Comparison of ENCODE assay signal across 10 cellular contexts in genomic region chr15:90814193-90814811, GRCh38. TPM values are rescaled to one million over a fixed set of nuclear protein-coding genes. Genes with fewer than 3 reads are reported as not detected.
DNase-seq lines count a peak whose midpoint lies in the region; ATAC-seq and TF ChIP-seq lines count a peak whose summit lies in the region.
"Had no signal": no experiment of that assay in that cellular context is flagged by ENCODE, and none has a peak within 500 bp of the region (broad histone marks: within the 10 kb centered on the region; RNA-seq: fewer than 3 reads in every experiment).

No MANE protein-coding gene starts in this region.

- H3K36me3 ChIP-seq in GM23338 (ENCODE audit: insufficient read depth) (peaks cover 16% of the 10 kb centered on the region), mesenchymal stem cell (ENCODE audit: control insufficient read depth in 1 of 2, insufficient read depth in 2 of 2, low read depth in 1 of 2, low read length in 2 of 2) (no peaks in the 10 kb centered on the region)

- no peak overlapping the region for H3K14ac ChIP-seq in mesenchymal stem cell (ENCODE audit: low read length in 2 of 2)

- H3K27me3 Mint-ChIP-seq in GM23338 (ENCODE audit: insufficient read depth, low read depth, poor library complexity): peaks cover 12% of the 10 kb centered on the region
- H3K27me3 Mint-ChIP-seq in activated naive CD8-positive, alpha-beta T cell treated with anti-CD3 and anti-CD28 coated beads, Interleukin-2, amount 50 U/mL, for 24 hours: no peaks in the 10 kb centered on the region
- H3K27me3 Mint-ChIP-seq in progenitor cell of endocrine pancreas: peaks cover 3% of the 10 kb centered on the region

- no peak; the same call in 2 of the 3 replicates for ATAC-seq in GM23338
- ATAC-seq in activated naive CD8-positive, alpha-beta T cell treated with anti-CD3 and anti-CD28 coated beads, Interleukin-2, amount 50 U/mL, for 24 hours: no peak
- ATAC-seq in HG03097 (IDR thresholded peaks at IDR 0.05; ENCODE audit: low FRiP score, unreplicated experiment): no peak
- no peak for ATAC-seq in HG03280 (IDR thresholded peaks at IDR 0.05; ENCODE audit: unreplicated experiment)

- no peak overlapping the region for H3K23ac ChIP-seq in mesenchymal stem cell (ENCODE audit: low read length in 2 of 2)

- WGBS in mesenchymal stem cell: 50% methylated on average over 13 of the region's 13 CpGs

- H3K4me2 ChIP-seq in GM23338: no peak overlapping the region
- no peak overlapping the region for H3K4me2 ChIP-seq in mesenchymal stem cell (ENCODE audit: low read length, poor library complexity, severe bottlenecking)

- H3K27me3 ChIP-seq in GM23338 (ENCODE audit: insufficient read depth) (no peaks in the 10 kb centered on the region), mesenchymal stem cell (ENCODE audit: control insufficient read depth in 1 of 2, insufficient read depth in 1 of 2, low read length in 2 of 2) (peaks cover 0 to 7% of the 10 kb centered on the region in 2 experiments)

- no peak overlapping the region for H2AFZ ChIP-seq in GM23338
- peak overlapping the region; percentile 32 for H2AFZ ChIP-seq in mesenchymal stem cell (ENCODE audit: low read depth, low read length)

- peak overlapping the region; percentile 35 for H4K8ac ChIP-seq in mesenchymal stem cell (ENCODE audit: low read length)

- H3K4me1 Mint-ChIP-seq in GM23338 (peaks cover 45% of the 10 kb centered on the region), progenitor cell of endocrine pancreas (ENCODE audit: low read depth) (peaks cover 7% of the 10 kb centered on the region)
- H3K4me1 Mint-ChIP-seq in activated naive CD8-positive, alpha-beta T cell treated with anti-CD3 and anti-CD28 coated beads, Interleukin-2, amount 50 U/mL, for 24 hours: peaks cover 46% of the 10 kb centered on the region

- H2BK5ac ChIP-seq in mesenchymal stem cell (ENCODE audit: low read depth, low read length, poor library complexity, severe bottlenecking): no peak overlapping the region

- no peak overlapping the region for H2BK12ac ChIP-seq in mesenchymal stem cell (ENCODE audit: low read length in 2 of 2)

- peak overlapping the region; percentile 32 for H4K91ac ChIP-seq in mesenchymal stem cell (ENCODE audit: low read length)

- no peaks in the 10 kb centered on the region for H3K9me3 Mint-ChIP-seq in GM23338
- H3K9me3 Mint-ChIP-seq in activated naive CD8-positive, alpha-beta T cell treated with anti-CD3 and anti-CD28 coated beads, Interleukin-2, amount 50 U/mL, for 24 hours: no peaks in the 10 kb centered on the region
- H3K9me3 Mint-ChIP-seq in progenitor cell of endocrine pancreas (ENCODE audit: low read depth): no peaks in the 10 kb centered on the region

- no peak overlapping the region for H2BK120ac ChIP-seq in mesenchymal stem cell (ENCODE audit: low read depth, low read length)

- H3K4me3 Mint-ChIP-seq in GM23338 (no peak overlapping the region), progenitor cell of endocrine pancreas (ENCODE audit: low read depth) (no peak overlapping the region)
- no peak overlapping the region for H3K4me3 Mint-ChIP-seq in activated naive CD8-positive, alpha-beta T cell treated with anti-CD3 and anti-CD28 coated beads, Interleukin-2, amount 50 U/mL, for 24 hours

- peak overlapping the region; percentile 14 to 35 for H3K18ac ChIP-seq in mesenchymal stem cell (ENCODE audit: low read depth in 1 of 2, low read length in 2 of 2)

- H3K9me3 ChIP-seq in mesenchymal stem cell (ENCODE audit: control insufficient read depth, low read length): no peaks in the 10 kb centered on the region

- peak overlapping the region; percentile 32; the same call in 1 of the 2 replicates for H3K27ac ChIP-seq in GM23338 (ENCODE audit: low read depth)
- H3K27ac ChIP-seq in mesenchymal stem cell (ENCODE audit: low read length, poor library complexity, severe bottlenecking): no peak overlapping the region

- H3K27ac Mint-ChIP-seq in GM23338: peak overlapping the region; percentile 13; the same call in 1 of the 2 replicates
- peak overlapping the region; percentile 69 for H3K27ac Mint-ChIP-seq in activated naive CD8-positive, alpha-beta T cell treated with anti-CD3 and anti-CD28 coated beads, Interleukin-2, amount 50 U/mL, for 24 hours
- no peak overlapping the region for H3K27ac Mint-ChIP-seq in progenitor cell of endocrine pancreas

- peaks cover 51% of the 10 kb centered on the region for H3K36me3 Mint-ChIP-seq in GM23338 (ENCODE audit: low read depth)
- peaks cover 49% of the 10 kb centered on the region for H3K36me3 Mint-ChIP-seq in activated naive CD8-positive, alpha-beta T cell treated with anti-CD3 and anti-CD28 coated beads, Interleukin-2, amount 50 U/mL, for 24 hours (ENCODE audit: low read depth)
- H3K36me3 Mint-ChIP-seq in progenitor cell of endocrine pancreas (ENCODE audit: insufficient read depth): no peaks in the 10 kb centered on the region

- no peak overlapping the region for H3K4ac ChIP-seq in mesenchymal stem cell (ENCODE audit: low read depth in 1 of 2, low read length in 2 of 2)

- H3K79me1 ChIP-seq in mesenchymal stem cell (replicated peaks; ENCODE audit: low read length, poor library complexity, severe bottlenecking): no peaks in the 10 kb centered on the region

- H3K9ac ChIP-seq in mesenchymal stem cell (ENCODE audit: low read length): no peak overlapping the region

- H2AK5ac ChIP-seq in mesenchymal stem cell (ENCODE audit: low read length, severe bottlenecking): no peak overlapping the region

- H3K4me1 ChIP-seq in GM23338 (ENCODE audit: insufficient read depth): peaks cover 8% of the 10 kb centered on the region; the same call in 1 of the 2 replicates
- peaks cover 7% of the 10 kb centered on the region for H3K4me1 ChIP-seq in mesenchymal stem cell (ENCODE audit: control insufficient read depth, insufficient read depth, low read depth, low read length)

- H3K9me2 ChIP-seq in GM23338 (ENCODE audit: insufficient read depth): no peaks in the 10 kb centered on the region

- H4K20me1 ChIP-seq in GM23338 (replicated peaks; ENCODE audit: insufficient read depth): no peaks in the 10 kb centered on the region; the same call in 1 of the 2 replicates

- peaks cover 14% of the 10 kb centered on the region; the same call in 1 of the 2 replicates for H3F3A ChIP-seq in GM23338 (replicated peaks; ENCODE audit: low read depth)

- TF ChIP-seq CTCF in GM23338 (conservative IDR thresholded peaks at IDR 0.05; ENCODE audit: low read depth in 2 of 2): no peak
- no peak for TF ChIP-seq CTCF in progenitor cell of endocrine pancreas (IDR thresholded peaks at IDR 0.05; ENCODE audit: unreplicated experiment)

- no peaks in the 10 kb centered on the region for H3K79me2 ChIP-seq in GM23338 (replicated peaks; ENCODE audit: insufficient read depth)

- H2BK15ac ChIP-seq in mesenchymal stem cell (ENCODE audit: low read depth, poor library complexity, severe bottlenecking): no peak overlapping the region

- DNase-seq in CD1c-positive myeloid dendritic cell (ENCODE audit: extremely low spot score) (peak; percentile 86), GM23338 (ENCODE audit: low spot score) (no peak), mesenchymal stem cell (peak; percentile 32), progenitor cell of endocrine pancreas (ENCODE audit: low spot score, unreplicated experiment) (no peak), NCI-H69 (lab: John Stamatoyannopoulos, UW) (no peak)
- DNase-seq in activated naive CD8-positive, alpha-beta T cell treated with anti-CD3 and anti-CD28 coated beads, Interleukin-2, amount 50 U/mL, for 24 hours: no peak
- DNase-seq: NCI-H510A; stimulated activated CD4-positive, alpha-beta T cell treated with anti-CD3 and anti-CD28 coated beads, Interleukin-2, amount 100 ng/mL, for 48 hours had no signal

- H3K4me3 ChIP-seq in GM23338 (no peak overlapping the region), mesenchymal stem cell (ENCODE audit: insufficient read depth in 1 of 2, low read depth in 1 of 2, low read length in 2 of 2) (no peak overlapping the region)

TF ChIP-seq in GM23338, 12 proteins besides CTCF, POLR2A, EP300 and RAD21:
- TF ChIP-seq JUNB (IDR thresholded peaks at IDR 0.05; ENCODE audit: unreplicated experiment) (no peak), NANOG (IDR thresholded peaks at IDR 0.05; ENCODE audit: borderline replicate concordance) (no peak), ZNF114 (CRISPR knock-in tag; IDR thresholded peaks at IDR 0.05) (no peak), POLR2AphosphoS5 (IDR thresholded peaks at IDR 0.05; ENCODE audit: low read depth) (no peak), REST (IDR thresholded peaks at IDR 0.05; ENCODE audit: unreplicated experiment) (no peak), EZH2phosphoT487 (IDR thresholded peaks at IDR 0.05; ENCODE audit: unreplicated experiment) (no peak), CREB1 (CRISPR knock-in tag; IDR thresholded peaks at IDR 0.05; ENCODE audit: low read depth) (no peak), EZH2 (IDR thresholded peaks at IDR 0.05; ENCODE audit: low read depth, unreplicated experiment) (no peak)

RNA-seq across cellular contexts. Expression of gene FURIN, which starts 54.1 kb away (rescaled TPM):
- 15.7 and 20.9 TPM in 2 replicates for total RNA-seq in GM23338 (2014; rRNA removed; shearing (Covaris generic))
- polyA plus RNA-seq in GM23338 (2016; fragmentation: Nextera tagmentation; extraction: Ambion mirVana): 6.3 and 7.4 TPM in 2 replicates
- 58.9 TPM for polyA plus RNA-seq in mesenchymal stem cell (2013, experiment 1 of 2)
- polyA plus RNA-seq in mesenchymal stem cell (2013, experiment 2 of 2): 58.5 TPM
- total RNA-seq in progenitor cell of endocrine pancreas: 64.1 and 64.8 TPM in 2 replicates

Comparison
In these comparisons a context has a peak if more than half of its experiments do, and no peak if none do; other contexts are left out.
1. DNase-seq: peak in CD1c-positive myeloid dendritic cell (single experiment) and mesenchymal stem cell (single experiment); none in GM23338 (single experiment), activated naive CD8-positive, alpha-beta T cell treated with anti-CD3 and anti-CD28 coated beads, Interleukin-2, amount 50 U/mL, for 24 hours (single experiment), progenitor cell of endocrine pancreas (single experiment) and NCI-H69 (single experiment).